In genomic region chr1:92921031-92922023, GRCh38 we compare ENCODE assay signal across 1 cellular context.
TF ChIP-seq lines count a peak whose summit lies in the region.

No MANE protein-coding gene starts in this region.

TF ChIP-seq in WTC11, 78 proteins besides CTCF, POLR2A, EP300 and RAD21 (continued from another document):
- TF ChIP-seq ZNF532 (CRISPR knock-in tag; IDR thresholded peaks at IDR 0.05; ENCODE audit: borderline replicate concordance) (no peak), ZBTB43 (CRISPR knock-in tag; IDR thresholded peaks at IDR 0.05) (no peak)
